In the genomic region with DNA sequence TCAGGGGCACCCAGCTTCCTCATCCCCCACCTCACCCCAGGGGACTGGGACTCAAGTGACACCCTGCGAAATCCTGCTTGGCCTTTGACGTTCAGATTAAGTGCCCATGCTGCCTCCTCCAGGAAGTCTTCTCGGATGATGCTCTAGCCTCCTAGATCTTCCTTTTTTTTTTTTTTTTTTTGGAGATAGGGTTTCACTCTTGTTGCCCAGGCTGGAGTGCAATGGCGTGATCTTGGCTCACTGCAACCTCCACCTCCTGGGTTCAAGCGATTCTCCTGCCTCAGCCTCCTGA, we compare ENCODE assay signal across 1 cellular context.
TF ChIP-seq lines count a peak whose summit lies in the region.

No MANE protein-coding gene starts in this region.

TF ChIP-seq in A549, 52 proteins besides CTCF, POLR2A, EP300 and RAD21:
- peak; percentile 81 for TF ChIP-seq ZFP36 (IDR thresholded peaks at IDR 0.05; ENCODE audit: borderline replicate concordance, partially characterized antibody)
